In the genomic region with DNA sequence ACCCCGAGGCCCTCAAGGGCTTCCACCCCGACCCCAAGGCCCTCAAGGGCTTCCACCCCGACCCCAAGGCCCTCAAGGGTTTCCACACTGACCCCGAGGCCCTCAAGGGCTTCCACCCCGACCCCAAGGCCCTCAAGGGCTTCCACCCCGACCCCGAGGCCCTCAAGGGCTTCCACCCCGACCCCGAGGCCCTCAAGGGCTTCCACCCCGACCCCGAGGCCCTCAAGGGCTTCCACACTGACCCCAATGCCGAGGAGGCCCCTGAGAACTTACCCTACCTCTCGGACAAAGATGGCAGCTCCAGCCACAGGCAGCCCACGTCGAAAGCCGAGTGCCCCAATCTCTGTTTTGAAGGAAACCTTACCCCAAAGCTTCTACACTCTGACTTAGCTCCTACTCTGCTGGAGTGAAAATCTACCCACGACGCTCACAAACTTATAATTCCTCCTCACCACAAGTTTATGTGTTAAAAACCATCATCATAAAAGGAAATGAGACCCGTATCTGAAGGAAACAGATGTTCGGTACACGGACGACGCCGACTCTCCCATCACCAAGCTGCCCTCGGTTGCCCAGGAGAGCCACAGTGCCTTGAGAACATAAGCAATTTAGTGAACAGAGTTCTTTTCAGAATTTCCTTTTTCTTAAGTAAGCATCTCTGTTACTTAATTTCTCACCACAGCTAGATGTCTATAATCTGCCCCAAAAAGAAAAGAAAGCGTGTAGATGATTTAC, we compare ENCODE assay signal across 16 cellular contexts. TPM values are rescaled to one million over a fixed set of nuclear protein-coding genes. Genes with fewer than 3 reads are reported as not detected.
DNase-seq lines count a peak whose midpoint lies in the region; ATAC-seq and TF ChIP-seq lines count a peak whose summit lies in the region.
"Had no signal": no experiment of that assay in that cellular context is flagged by ENCODE, and none has a peak within 500 bp of the region (broad histone marks: within the 10 kb centered on the region; RNA-seq: fewer than 3 reads in every experiment).

No MANE protein-coding gene starts in this region.

- H3K4me3 ChIP-seq in upper lobe of right lung, result no peak overlapping the region
- H3K4me3 ChIP-seq: A549, GM23248 had no signal

- CTCF ChIA-PET in T-cell (lab: Charles Lee), result interaction anchor here (0.6 to 1.8 kb wide), 2 partner anchors 286 to 348 kb away, joined by 3 to 8 read pairs; no protein-coding TSS in a partner anchor

- H3K27me3 Mint-ChIP-seq in T-cell, result peaks cover 0 to 3% of the 10 kb centered on the region in 2 donors
- no peaks in the 10 kb centered on the region for H3K27me3 Mint-ChIP-seq in activated naive CD8-positive, alpha-beta T cell
- peaks cover 14% of the 10 kb centered on the region for H3K27me3 Mint-ChIP-seq in neural crest cell (ENCODE audit: low read depth)

- peaks cover 23% of the 10 kb centered on the region for H3K4me1 ChIP-seq in upper lobe of right lung

- H3K4me1 Mint-ChIP-seq in T-cell (peaks cover 90 to 94% (median 92%) of the 10 kb centered on the region in 3 donors), neural crest cell (peaks cover 34% of the 10 kb centered on the region)
- peaks cover 82% of the 10 kb centered on the region for H3K4me1 Mint-ChIP-seq in activated naive CD8-positive, alpha-beta T cell (ENCODE audit: low read depth)

- TF ChIP-seq CTCF in neural crest cell (conservative IDR thresholded peaks at IDR 0.05) (no peak), upper lobe of right lung (IDR thresholded peaks at IDR 0.05) (no peak)

- H3K9me3 Mint-ChIP-seq in T-cell (no peaks in the 10 kb centered on the region), neural crest cell (peaks cover 3% of the 10 kb centered on the region)
- H3K9me3 Mint-ChIP-seq in activated naive CD8-positive, alpha-beta T cell (ENCODE audit: low read depth), result no peaks in the 10 kb centered on the region

- intact Hi-C loops in upper lobe of right lung (cut with DNase I), result loop anchor here (5.0 kb wide), 1 partner anchor 283 kb away; no protein-coding TSS in a partner anchor

- no peaks in the 10 kb centered on the region for H3K36me3 ChIP-seq in upper lobe of right lung

- ATAC-seq in T-cell (replicated peaks in 1 of 4) (no peak), upper lobe of right lung (no peak)
- ATAC-seq: A549; activated CD4-positive, CD25-positive, alpha-beta regulatory T cell treated with anti-CD3 and anti-CD28 coated beads, Interleukin-2, amount 50 U/mL, for 24 hours; left colon; PC-3 had no signal

- H3K27me3 ChIP-seq in upper lobe of right lung, result no peaks in the 10 kb centered on the region

- H3K4me3 Mint-ChIP-seq in T-cell (peak overlapping the region; percentile 74 to 91 (median 84)), neural crest cell (peak overlapping the region; percentile 25)
- H3K4me3 Mint-ChIP-seq in activated naive CD8-positive, alpha-beta T cell, result peak overlapping the region; percentile 87

- H3K9me3 ChIP-seq in upper lobe of right lung, result no peaks in the 10 kb centered on the region
- H3K9me3 ChIP-seq: A549, Caco-2 had no signal

- DNase-seq in activated CD8-positive, alpha-beta memory T cell treated with anti-CD3 and anti-CD28 coated beads, Interleukin-2, amount 50 U/mL, for 48 hours, result peak; percentile 59
- no peak for DNase-seq in activated CD8-positive, alpha-beta memory T cell treated with anti-CD3 and anti-CD28 coated beads, Interleukin-2, amount 50 U/mL, for 4 hours
- DNase-seq in T-cell, result peak in 3 of 34 experiments; percentile 11 to 23 (median 22)
- no peak for DNase-seq in neural crest cell (ENCODE audit: low read depth, low spot score)
- DNase-seq in NCI-H524 treated with DMSO at 0.1 percent for 48 hours (lab: John Stamatoyannopoulos, UW), result no peak
- DNase-seq in upper lobe of right lung, result no peak
- no peak for DNase-seq in SIG-M5 treated with dmso at 0.1 percent for 504 hours (lab: John Stamatoyannopoulos, UW; ENCODE audit: unreplicated experiment)
- DNase-seq: Caco-2, GM23248, left colon, NCI-H1417 treated with DMSO at 0.1 percent for 48 hours, NCI-H446 treated with DMSO at 0.1 percent for 48 hours, PC-3 had no signal

- H3K27ac Mint-ChIP-seq in T-cell (peak overlapping the region; percentile 98 to 100), neural crest cell (ENCODE audit: unreplicated experiment) (peak overlapping the region; percentile 84)
- H3K27ac Mint-ChIP-seq in activated naive CD8-positive, alpha-beta T cell, result peak overlapping the region; percentile 99

- POLR2A ChIA-PET in T-cell (lab: Charles Lee), result interaction anchor here in 1 of 2 donors (0.6 kb wide), 1 partner anchor 1181 kb away, joined by 5 read pairs; no protein-coding TSS in a partner anchor

- no peak overlapping the region for H3K27ac ChIP-seq in upper lobe of right lung
- H3K27ac ChIP-seq: A549, GM23248 had no signal

- H3K36me3 Mint-ChIP-seq in T-cell, result peaks cover 12% of the 10 kb centered on the region
- H3K36me3 Mint-ChIP-seq in activated naive CD8-positive, alpha-beta T cell, result no peaks in the 10 kb centered on the region
- H3K36me3 Mint-ChIP-seq in neural crest cell (ENCODE audit: low read depth), result no peaks in the 10 kb centered on the region

RNA-seq across cellular contexts. Expression of gene RFLNB, which starts 31.9 kb away (rescaled TPM):
- total RNA-seq in T-cell (10 to 100 TPM; 38.3 to 70.3 (median 55.2) TPM), neural crest cell (11.5 and 12.5 TPM in 2 replicates), upper lobe of right lung (31.0 TPM)

Comparison
In these comparisons a context has a peak if more than half of its experiments do, and no peak if none do; other contexts are left out.
1. H3K4me3 Mint-ChIP-seq: peak in every context shown above with its lines; median percentile 87 in activated naive CD8-positive, alpha-beta T cell; 84 in T-cell; 25 in neural crest cell.